Comparison of ENCODE assay signal across 1 cellular context in genomic region chr2:52416340-52416739, GRCh38.
TF ChIP-seq lines count a peak whose summit lies in the region.

No MANE protein-coding gene starts in this region.

TF ChIP-seq in SK-N-SH treated with all-trans-retinoic acid at 6 μM for 48 hours, 23 proteins besides CTCF, POLR2A, EP300 and RAD21 (continued from another document):
- TF ChIP-seq TSHZ2 (CRISPR knock-in tag; IDR thresholded peaks at IDR 0.05), result no peak
